2 cellular contexts compared by ENCODE assay signal in the genomic region with DNA sequence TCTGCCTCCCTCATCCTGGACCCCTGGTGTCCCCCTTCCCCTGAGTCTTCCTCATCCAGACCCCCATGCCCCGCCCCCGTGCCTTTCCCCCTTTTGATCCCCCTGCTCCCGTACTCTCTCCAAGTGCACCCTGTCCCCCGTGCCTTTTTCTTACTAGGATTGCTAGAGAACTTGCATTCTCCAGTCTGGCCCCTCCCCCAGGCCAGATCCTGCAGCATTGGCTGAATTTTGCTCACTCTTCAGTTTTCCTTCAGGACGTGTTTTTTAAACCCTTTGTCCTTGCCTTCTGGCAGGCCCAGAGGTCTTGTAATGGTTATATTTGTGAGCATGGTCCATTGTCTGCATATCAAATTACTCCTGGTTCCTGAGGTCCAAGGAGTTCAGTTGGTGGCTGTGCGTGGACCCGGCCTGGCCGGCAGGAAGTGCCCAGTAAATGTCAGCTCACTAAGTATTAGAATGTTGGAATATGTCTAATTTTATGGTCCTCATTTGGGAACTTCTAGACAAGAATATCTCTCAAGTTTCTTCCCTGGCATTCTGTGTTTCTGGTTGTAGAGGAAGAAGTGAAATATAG.
TF ChIP-seq lines count a peak whose summit lies in the region.

No MANE protein-coding gene starts in this region.

TF ChIP-seq in GM23338, 12 proteins besides CTCF, POLR2A, EP300 and RAD21 (continued from another document):
- TF ChIP-seq JUNB (IDR thresholded peaks at IDR 0.05; ENCODE audit: unreplicated experiment) (no peak), POLR2AphosphoS5 (IDR thresholded peaks at IDR 0.05; ENCODE audit: low read depth) (no peak), EZH2phosphoT487 (IDR thresholded peaks at IDR 0.05; ENCODE audit: unreplicated experiment) (no peak)
- TF ChIP-seq, protein P1, sequence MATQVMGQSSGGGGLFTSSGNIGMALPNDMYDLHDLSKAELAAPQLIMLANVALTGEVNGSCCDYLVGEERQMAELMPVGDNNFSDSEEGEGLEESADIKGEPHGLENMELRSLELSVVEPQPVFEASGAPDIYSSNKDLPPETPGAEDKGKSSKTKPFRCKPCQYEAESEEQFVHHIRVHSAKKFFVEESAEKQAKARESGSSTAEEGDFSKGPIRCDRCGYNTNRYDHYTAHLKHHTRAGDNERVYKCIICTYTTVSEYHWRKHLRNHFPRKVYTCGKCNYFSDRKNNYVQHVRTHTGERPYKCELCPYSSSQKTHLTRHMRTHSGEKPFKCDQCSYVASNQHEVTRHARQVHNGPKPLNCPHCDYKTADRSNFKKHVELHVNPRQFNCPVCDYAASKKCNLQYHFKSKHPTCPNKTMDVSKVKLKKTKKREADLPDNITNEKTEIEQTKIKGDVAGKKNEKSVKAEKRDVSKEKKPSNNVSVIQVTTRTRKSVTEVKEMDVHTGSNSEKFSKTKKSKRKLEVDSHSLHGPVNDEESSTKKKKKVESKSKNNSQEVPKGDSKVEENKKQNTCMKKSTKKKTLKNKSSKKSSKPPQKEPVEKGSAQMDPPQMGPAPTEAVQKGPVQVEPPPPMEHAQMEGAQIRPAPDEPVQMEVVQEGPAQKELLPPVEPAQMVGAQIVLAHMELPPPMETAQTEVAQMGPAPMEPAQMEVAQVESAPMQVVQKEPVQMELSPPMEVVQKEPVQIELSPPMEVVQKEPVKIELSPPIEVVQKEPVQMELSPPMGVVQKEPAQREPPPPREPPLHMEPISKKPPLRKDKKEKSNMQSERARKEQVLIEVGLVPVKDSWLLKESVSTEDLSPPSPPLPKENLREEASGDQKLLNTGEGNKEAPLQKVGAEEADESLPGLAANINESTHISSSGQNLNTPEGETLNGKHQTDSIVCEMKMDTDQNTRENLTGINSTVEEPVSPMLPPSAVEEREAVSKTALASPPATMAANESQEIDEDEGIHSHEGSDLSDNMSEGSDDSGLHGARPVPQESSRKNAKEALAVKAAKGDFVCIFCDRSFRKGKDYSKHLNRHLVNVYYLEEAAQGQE (IDR thresholded peaks at IDR 0.05; ENCODE audit: unreplicated experiment) = no peak
- TF ChIP-seq, protein P2, sequence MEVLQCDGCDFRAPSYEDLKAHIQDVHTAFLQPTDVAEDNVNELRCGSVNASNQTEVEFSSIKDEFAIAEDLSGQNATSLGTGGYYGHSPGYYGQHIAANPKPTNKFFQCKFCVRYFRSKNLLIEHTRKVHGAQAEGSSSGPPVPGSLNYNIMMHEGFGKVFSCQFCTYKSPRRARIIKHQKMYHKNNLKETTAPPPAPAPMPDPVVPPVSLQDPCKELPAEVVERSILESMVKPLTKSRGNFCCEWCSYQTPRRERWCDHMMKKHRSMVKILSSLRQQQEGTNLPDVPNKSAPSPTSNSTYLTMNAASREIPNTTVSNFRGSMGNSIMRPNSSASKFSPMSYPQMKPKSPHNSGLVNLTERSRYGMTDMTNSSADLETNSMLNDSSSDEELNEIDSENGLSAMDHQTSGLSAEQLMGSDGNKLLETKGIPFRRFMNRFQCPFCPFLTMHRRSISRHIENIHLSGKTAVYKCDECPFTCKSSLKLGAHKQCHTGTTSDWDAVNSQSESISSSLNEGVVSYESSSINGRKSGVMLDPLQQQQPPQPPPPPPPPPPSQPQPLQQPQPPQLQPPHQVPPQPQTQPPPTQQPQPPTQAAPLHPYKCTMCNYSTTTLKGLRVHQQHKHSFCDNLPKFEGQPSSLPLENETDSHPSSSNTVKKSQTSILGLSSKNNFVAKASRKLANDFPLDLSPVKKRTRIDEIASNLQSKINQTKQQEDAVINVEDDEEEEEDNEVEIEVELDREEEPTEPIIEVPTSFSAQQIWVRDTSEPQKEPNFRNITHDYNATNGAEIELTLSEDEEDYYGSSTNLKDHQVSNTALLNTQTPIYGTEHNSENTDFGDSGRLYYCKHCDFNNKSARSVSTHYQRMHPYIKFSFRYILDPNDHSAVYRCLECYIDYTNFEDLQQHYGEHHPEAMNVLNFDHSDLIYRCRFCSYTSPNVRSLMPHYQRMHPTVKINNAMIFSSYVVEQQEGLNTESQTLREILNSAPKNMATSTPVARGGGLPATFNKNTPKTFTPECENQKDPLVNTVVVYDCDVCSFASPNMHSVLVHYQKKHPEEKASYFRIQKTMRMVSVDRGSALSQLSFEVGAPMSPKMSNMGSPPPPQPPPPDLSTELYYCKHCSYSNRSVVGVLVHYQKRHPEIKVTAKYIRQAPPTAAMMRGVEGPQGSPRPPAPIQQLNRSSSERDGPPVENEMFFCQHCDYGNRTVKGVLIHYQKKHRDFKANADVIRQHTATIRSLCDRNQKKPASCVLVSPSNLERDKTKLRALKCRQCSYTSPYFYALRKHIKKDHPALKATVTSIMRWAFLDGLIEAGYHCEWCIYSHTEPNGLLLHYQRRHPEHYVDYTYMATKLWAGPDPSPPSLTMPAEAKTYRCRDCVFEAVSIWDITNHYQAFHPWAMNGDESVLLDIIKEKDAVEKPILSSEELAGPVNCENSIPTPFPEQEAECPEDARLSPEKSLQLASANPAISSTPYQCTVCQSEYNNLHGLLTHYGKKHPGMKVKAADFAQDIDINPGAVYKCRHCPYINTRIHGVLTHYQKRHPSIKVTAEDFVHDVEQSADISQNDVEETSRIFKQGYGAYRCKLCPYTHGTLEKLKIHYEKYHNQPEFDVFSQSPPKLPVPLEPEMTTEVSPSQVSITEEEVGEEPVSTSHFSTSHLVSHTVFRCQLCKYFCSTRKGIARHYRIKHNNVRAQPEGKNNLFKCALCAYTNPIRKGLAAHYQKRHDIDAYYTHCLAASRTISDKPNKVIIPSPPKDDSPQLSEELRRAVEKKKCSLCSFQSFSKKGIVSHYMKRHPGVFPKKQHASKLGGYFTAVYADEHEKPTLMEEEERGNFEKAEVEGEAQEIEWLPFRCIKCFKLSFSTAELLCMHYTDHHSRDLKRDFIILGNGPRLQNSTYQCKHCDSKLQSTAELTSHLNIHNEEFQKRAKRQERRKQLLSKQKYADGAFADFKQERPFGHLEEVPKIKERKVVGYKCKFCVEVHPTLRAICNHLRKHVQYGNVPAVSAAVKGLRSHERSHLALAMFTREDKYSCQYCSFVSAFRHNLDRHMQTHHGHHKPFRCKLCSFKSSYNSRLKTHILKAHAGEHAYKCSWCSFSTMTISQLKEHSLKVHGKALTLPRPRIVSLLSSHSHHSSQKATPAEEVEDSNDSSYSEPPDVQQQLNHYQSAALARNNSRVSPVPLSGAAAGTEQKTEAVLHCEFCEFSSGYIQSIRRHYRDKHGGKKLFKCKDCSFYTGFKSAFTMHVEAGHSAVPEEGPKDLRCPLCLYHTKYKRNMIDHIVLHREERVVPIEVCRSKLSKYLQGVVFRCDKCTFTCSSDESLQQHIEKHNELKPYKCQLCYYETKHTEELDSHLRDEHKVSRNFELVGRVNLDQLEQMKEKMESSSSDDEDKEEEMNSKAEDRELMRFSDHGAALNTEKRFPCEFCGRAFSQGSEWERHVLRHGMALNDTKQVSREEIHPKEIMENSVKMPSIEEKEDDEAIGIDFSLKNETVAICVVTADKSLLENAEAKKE (CRISPR knock-in tag; IDR thresholded peaks at IDR 0.05) = no peak
- TF ChIP-seq, protein P3, sequence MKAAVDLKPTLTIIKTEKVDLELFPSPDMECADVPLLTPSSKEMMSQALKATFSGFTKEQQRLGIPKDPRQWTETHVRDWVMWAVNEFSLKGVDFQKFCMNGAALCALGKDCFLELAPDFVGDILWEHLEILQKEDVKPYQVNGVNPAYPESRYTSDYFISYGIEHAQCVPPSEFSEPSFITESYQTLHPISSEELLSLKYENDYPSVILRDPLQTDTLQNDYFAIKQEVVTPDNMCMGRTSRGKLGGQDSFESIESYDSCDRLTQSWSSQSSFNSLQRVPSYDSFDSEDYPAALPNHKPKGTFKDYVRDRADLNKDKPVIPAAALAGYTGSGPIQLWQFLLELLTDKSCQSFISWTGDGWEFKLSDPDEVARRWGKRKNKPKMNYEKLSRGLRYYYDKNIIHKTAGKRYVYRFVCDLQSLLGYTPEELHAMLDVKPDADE (IDR thresholded peaks at IDR 0.05) = no peak
TF ChIP-seq in GM23338: peak in this region for 0.

TF ChIP-seq in SK-N-SH, 30 proteins besides CTCF, POLR2A, EP300 and RAD21:
- TF ChIP-seq, protein P4, sequence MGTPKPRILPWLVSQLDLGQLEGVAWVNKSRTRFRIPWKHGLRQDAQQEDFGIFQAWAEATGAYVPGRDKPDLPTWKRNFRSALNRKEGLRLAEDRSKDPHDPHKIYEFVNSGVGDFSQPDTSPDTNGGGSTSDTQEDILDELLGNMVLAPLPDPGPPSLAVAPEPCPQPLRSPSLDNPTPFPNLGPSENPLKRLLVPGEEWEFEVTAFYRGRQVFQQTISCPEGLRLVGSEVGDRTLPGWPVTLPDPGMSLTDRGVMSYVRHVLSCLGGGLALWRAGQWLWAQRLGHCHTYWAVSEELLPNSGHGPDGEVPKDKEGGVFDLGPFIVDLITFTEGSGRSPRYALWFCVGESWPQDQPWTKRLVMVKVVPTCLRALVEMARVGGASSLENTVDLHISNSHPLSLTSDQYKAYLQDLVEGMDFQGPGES (IDR thresholded peaks at IDR 0.05; ENCODE audit: low read depth, low read length) = no peak
- no peak for TF ChIP-seq MEF2A (IDR thresholded peaks at IDR 0.05; ENCODE audit: borderline replicate concordance, low read depth)
- TF ChIP-seq MXI1 (IDR thresholded peaks at IDR 0.05; ENCODE audit: low read depth, low read length) = no peak
- TF ChIP-seq, protein P5, sequence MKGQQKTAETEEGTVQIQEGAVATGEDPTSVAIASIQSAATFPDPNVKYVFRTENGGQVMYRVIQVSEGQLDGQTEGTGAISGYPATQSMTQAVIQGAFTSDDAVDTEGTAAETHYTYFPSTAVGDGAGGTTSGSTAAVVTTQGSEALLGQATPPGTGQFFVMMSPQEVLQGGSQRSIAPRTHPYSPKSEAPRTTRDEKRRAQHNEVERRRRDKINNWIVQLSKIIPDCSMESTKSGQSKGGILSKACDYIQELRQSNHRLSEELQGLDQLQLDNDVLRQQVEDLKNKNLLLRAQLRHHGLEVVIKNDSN (IDR thresholded peaks at IDR 0.05; ENCODE audit: borderline replicate concordance, low read depth) = no peak
- TF ChIP-seq, protein P6, sequence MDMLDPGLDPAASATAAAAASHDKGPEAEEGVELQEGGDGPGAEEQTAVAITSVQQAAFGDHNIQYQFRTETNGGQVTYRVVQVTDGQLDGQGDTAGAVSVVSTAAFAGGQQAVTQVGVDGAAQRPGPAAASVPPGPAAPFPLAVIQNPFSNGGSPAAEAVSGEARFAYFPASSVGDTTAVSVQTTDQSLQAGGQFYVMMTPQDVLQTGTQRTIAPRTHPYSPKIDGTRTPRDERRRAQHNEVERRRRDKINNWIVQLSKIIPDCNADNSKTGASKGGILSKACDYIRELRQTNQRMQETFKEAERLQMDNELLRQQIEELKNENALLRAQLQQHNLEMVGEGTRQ (IDR thresholded peaks at IDR 0.05; ENCODE audit: borderline replicate concordance, low read depth, low read length) = no peak
- no peak for TF ChIP-seq RCOR1 (IDR thresholded peaks at IDR 0.05; ENCODE audit: low read length)
- TF ChIP-seq EZH2phosphoT487 (IDR thresholded peaks at IDR 0.05; ENCODE audit: borderline replicate concordance, low read depth) = no peak
- TF ChIP-seq CHD2 (IDR thresholded peaks at IDR 0.05; ENCODE audit: low read length, partially characterized antibody) = no peak
- no peak for TF ChIP-seq NRF1 (IDR thresholded peaks at IDR 0.05; ENCODE audit: low read depth, low read length)
- no peak for TF ChIP-seq FOXM1 (IDR thresholded peaks at IDR 0.05; ENCODE audit: low read depth)
- TF ChIP-seq SMC3 (IDR thresholded peaks at IDR 0.05; ENCODE audit: low read depth, low read length) = no peak
- no peak for TF ChIP-seq TEAD4 (IDR thresholded peaks at IDR 0.05; ENCODE audit: borderline replicate concordance, insufficient read depth)
- no peak for TF ChIP-seq RXRA (IDR thresholded peaks at IDR 0.05; ENCODE audit: borderline replicate concordance, low read depth)
- TF ChIP-seq JUND (IDR thresholded peaks at IDR 0.05) = no peak
- TF ChIP-seq, protein P7, sequence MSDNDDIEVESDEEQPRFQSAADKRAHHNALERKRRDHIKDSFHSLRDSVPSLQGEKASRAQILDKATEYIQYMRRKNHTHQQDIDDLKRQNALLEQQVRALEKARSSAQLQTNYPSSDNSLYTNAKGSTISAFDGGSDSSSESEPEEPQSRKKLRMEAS (IDR thresholded peaks at IDR 0.05; ENCODE audit: low read depth) = no peak
- TF ChIP-seq SIN3A (IDR thresholded peaks at IDR 0.05; ENCODE audit: borderline replicate concordance, low read depth, low read length) = no peak
- TF ChIP-seq TAF1 (IDR thresholded peaks at IDR 0.05; ENCODE audit: borderline replicate concordance, low read depth, low read length) = no peak
